ENCODE assay signal across 15 cellular contexts in genomic region chr3:20137642-20138041, GRCh38. TPM values are rescaled to one million over a fixed set of nuclear protein-coding genes. Genes with fewer than 3 reads are reported as not detected.
DNase-seq lines count a peak whose midpoint lies in the region; ATAC-seq and TF ChIP-seq lines count a peak whose summit lies in the region.
"Had no signal": no experiment of that assay in that cellular context is flagged by ENCODE, and none has a peak within 500 bp of the region (broad histone marks: within the 10 kb centered on the region; RNA-seq: fewer than 3 reads in every experiment).

No MANE protein-coding gene starts in this region.

- peaks cover 10% of the 10 kb centered on the region for H3K4me1 Mint-ChIP-seq in endodermal cell

- H3K4me3 ChIP-seq in left ventricle myocardium inferior = no peak overlapping the region
- no peak overlapping the region for H3K4me3 ChIP-seq in WERI-Rb-1 (ENCODE audit: low read depth, low read length)
- H3K4me3 ChIP-seq in endodermal cell (ENCODE audit: low read length) = no peak overlapping the region
- H3K4me3 ChIP-seq: A549 had no signal

- TF ChIP-seq CTCF in left ventricle myocardium inferior (IDR thresholded peaks at IDR 0.05; ENCODE audit: borderline replicate concordance) (no peak), WERI-Rb-1 (IDR thresholded peaks at IDR 0.05; ENCODE audit: low read depth, low read length) (no peak), endodermal cell (conservative IDR thresholded peaks at IDR 0.05) (no peak)

- DNase-seq in left ventricle myocardium inferior (no peak), left cardiac atrium (no peak), WERI-Rb-1 (peak; percentile 52), endodermal cell (peak; percentile 58), NCI-H1930 (lab: John Stamatoyannopoulos, UW) (no peak)
- DNase-seq: AML-193; Caco-2; CD4-positive, alpha-beta T cell; GDM1; H9 had no signal

- H3K9me3 Mint-ChIP-seq in endodermal cell = no peaks in the 10 kb centered on the region
- H3K9me3 Mint-ChIP-seq: CD4-positive, alpha-beta T cell; H9 had no signal

- WGBS in endodermal cell (ENCODE audit: insufficient coverage in 1 of 2, insufficient read length in 1 of 2), 2 experiments = 86% methylated on average over 4 of the region's 4 CpGs; no CpG with 5 or more reads in 1 of the 2 experiments

- H3K4me1 ChIP-seq in left ventricle myocardium inferior (peaks cover 29% of the 10 kb centered on the region), endodermal cell (ENCODE audit: control insufficient read depth, insufficient read depth, low read length) (no peaks in the 10 kb centered on the region)
- H3K4me1 ChIP-seq: A549, Caco-2 had no signal

- H3K27me3 Mint-ChIP-seq in endodermal cell (ENCODE audit: insufficient read depth) = no peaks in the 10 kb centered on the region
- H3K27me3 Mint-ChIP-seq: CD4-positive, alpha-beta T cell had no signal

- H3K9ac ChIP-seq in endodermal cell (ENCODE audit: extremely low read depth, low read length, poor library complexity, severe bottlenecking) = no peak overlapping the region

- peaks cover 27% of the 10 kb centered on the region for H3K36me3 ChIP-seq in left ventricle myocardium inferior
- H3K36me3 ChIP-seq in WERI-Rb-1 = peaks cover 5% of the 10 kb centered on the region; the same call in 1 of the 2 replicates
- H3K36me3 ChIP-seq in endodermal cell (ENCODE audit: control insufficient read depth, insufficient read depth, low read length) = no peaks in the 10 kb centered on the region

- no peak for ATAC-seq in left cardiac atrium
- ATAC-seq in GM18498 (IDR thresholded peaks at IDR 0.05; ENCODE audit: unreplicated experiment) = no peak
- no peak for ATAC-seq in GM21717 (IDR thresholded peaks at IDR 0.05; ENCODE audit: unreplicated experiment)
- ATAC-seq: A549 had no signal

- no peaks in the 10 kb centered on the region for H3K27me3 ChIP-seq in left ventricle myocardium inferior (ENCODE audit: low read depth)
- H3K27me3 ChIP-seq in WERI-Rb-1 (ENCODE audit: insufficient read depth, low read depth, severe bottlenecking) = no peaks in the 10 kb centered on the region
- H3K27me3 ChIP-seq in endodermal cell (ENCODE audit: control insufficient read depth, insufficient read depth, low read length, poor library complexity, severe bottlenecking) = no peaks in the 10 kb centered on the region

- no peak overlapping the region for H3K27ac Mint-ChIP-seq in endodermal cell
- H3K27ac Mint-ChIP-seq: CD4-positive, alpha-beta T cell had no signal

- intact Hi-C loops in left ventricle myocardium inferior (cut with micrococcal nuclease) = no loop called here
- intact Hi-C loops in left cardiac atrium (cut with DNase I) = no loop called here

- H3K36me3 Mint-ChIP-seq in endodermal cell (ENCODE audit: low read depth) = no peaks in the 10 kb centered on the region

- H3K9me3 ChIP-seq in left ventricle myocardium inferior (replicated peaks) = no peaks in the 10 kb centered on the region
- H3K9me3 ChIP-seq in WERI-Rb-1 (ENCODE audit: severe bottlenecking) = no peaks in the 10 kb centered on the region
- H3K9me3 ChIP-seq in endodermal cell (ENCODE audit: control insufficient read depth, low read length) = no peaks in the 10 kb centered on the region
- H3K9me3 ChIP-seq: A549, Caco-2 had no signal

- H3K4me3 Mint-ChIP-seq in endodermal cell = no peak overlapping the region
- H3K4me3 Mint-ChIP-seq: CD4-positive, alpha-beta T cell; H9 had no signal

- H3K27ac ChIP-seq in left ventricle myocardium inferior (replicated peaks) (peak overlapping the region; percentile 38), WERI-Rb-1 (no peak overlapping the region), endodermal cell (ENCODE audit: low read depth, low read length) (no peak overlapping the region)
- H3K27ac ChIP-seq: 22Rv1, A549, C4-2B had no signal

RNA-seq across cellular contexts. Expression of gene SGO1, which starts 48.4 kb away (rescaled TPM):
- 0.38 TPM for total RNA-seq in left ventricle myocardium inferior
- under 1 TPM in 1 of 2 donors, not detected in 1; 0.80 TPM for total RNA-seq in left cardiac atrium
- total RNA-seq in endodermal cell = 10 to 100 TPM; 25.1 to 44.8 TPM
- 36.9 TPM for polyA plus RNA-seq in endodermal cell (2013, experiment 1 of 2)
- 42.3 TPM for polyA plus RNA-seq in endodermal cell (2013, experiment 2 of 2)
- total RNA-seq: CD4-positive, alpha-beta T cell had no signal

Comparison
In these comparisons a context has a peak if more than half of its experiments do, and no peak if none do; other contexts are left out.
1. DNase-seq: peak in WERI-Rb-1 (single experiment) and endodermal cell (single experiment); none in left ventricle myocardium inferior (single experiment), left cardiac atrium (single experiment) and NCI-H1930 (0 of 2).
2. RNA of gene SGO1, which starts 48.4 kb away (total RNA-seq): 25.1 to 44.8 TPM in endodermal cell; 0.80 TPM in left cardiac atrium and 0.38 TPM in left ventricle myocardium inferior (single experiment); every median in the first group is over 10 times any median in the second.